In genomic region chr2:27428213-27428977, GRCh38 we compare ENCODE assay signal across 1 cellular context.
TF ChIP-seq lines count a peak whose summit lies in the region.

Gene NRBP1 (plus strand): TSS chr2:27428631. CDS start chr2:27433274, 4,643 bp downstream.

TF ChIP-seq in K562, 482 proteins besides CTCF, POLR2A, EP300 and RAD21 (continued from another document and continues in another):
- TF ChIP-seq, protein P1, sequence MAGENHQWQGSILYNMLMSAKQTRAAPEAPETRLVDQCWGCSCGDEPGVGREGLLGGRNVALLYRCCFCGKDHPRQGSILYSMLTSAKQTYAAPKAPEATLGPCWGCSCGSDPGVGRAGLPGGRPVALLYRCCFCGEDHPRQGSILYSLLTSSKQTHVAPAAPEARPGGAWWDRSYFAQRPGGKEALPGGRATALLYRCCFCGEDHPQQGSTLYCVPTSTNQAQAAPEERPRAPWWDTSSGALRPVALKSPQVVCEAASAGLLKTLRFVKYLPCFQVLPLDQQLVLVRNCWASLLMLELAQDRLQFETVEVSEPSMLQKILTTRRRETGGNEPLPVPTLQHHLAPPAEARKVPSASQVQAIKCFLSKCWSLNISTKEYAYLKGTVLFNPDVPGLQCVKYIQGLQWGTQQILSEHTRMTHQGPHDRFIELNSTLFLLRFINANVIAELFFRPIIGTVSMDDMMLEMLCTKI (IDR thresholded peaks at IDR 0.05; ENCODE audit: partially characterized antibody) = no peak
- TF ChIP-seq BRF1 (IDR thresholded peaks at IDR 0.05; ENCODE audit: borderline replicate concordance, extremely low read depth, insufficient read length) = no peak
- no peak for TF ChIP-seq E2F8 (IDR thresholded peaks at IDR 0.05; ENCODE audit: low read depth, partially characterized antibody)
- TF ChIP-seq, protein P2, sequence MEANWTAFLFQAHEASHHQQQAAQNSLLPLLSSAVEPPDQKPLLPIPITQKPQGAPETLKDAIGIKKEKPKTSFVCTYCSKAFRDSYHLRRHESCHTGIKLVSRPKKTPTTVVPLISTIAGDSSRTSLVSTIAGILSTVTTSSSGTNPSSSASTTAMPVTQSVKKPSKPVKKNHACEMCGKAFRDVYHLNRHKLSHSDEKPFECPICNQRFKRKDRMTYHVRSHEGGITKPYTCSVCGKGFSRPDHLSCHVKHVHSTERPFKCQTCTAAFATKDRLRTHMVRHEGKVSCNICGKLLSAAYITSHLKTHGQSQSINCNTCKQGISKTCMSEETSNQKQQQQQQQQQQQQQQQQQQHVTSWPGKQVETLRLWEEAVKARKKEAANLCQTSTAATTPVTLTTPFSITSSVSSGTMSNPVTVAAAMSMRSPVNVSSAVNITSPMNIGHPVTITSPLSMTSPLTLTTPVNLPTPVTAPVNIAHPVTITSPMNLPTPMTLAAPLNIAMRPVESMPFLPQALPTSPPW (CRISPR knock-in tag; IDR thresholded peaks at IDR 0.05) = peak; percentile 83
- peak; percentile 63; the same call in 1 of the 2 replicates for TF ChIP-seq ZNF764 (CRISPR knock-in tag; IDR thresholded peaks at IDR 0.05; ENCODE audit: low read depth)
- no peak for TF ChIP-seq NR2F6 (CRISPR knock-in tag; IDR thresholded peaks at IDR 0.05)
- TF ChIP-seq, protein P3, sequence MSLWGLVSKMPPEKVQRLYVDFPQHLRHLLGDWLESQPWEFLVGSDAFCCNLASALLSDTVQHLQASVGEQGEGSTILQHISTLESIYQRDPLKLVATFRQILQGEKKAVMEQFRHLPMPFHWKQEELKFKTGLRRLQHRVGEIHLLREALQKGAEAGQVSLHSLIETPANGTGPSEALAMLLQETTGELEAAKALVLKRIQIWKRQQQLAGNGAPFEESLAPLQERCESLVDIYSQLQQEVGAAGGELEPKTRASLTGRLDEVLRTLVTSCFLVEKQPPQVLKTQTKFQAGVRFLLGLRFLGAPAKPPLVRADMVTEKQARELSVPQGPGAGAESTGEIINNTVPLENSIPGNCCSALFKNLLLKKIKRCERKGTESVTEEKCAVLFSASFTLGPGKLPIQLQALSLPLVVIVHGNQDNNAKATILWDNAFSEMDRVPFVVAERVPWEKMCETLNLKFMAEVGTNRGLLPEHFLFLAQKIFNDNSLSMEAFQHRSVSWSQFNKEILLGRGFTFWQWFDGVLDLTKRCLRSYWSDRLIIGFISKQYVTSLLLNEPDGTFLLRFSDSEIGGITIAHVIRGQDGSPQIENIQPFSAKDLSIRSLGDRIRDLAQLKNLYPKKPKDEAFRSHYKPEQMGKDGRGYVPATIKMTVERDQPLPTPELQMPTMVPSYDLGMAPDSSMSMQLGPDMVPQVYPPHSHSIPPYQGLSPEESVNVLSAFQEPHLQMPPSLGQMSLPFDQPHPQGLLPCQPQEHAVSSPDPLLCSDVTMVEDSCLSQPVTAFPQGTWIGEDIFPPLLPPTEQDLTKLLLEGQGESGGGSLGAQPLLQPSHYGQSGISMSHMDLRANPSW (CRISPR knock-in tag; IDR thresholded peaks at IDR 0.05) = peak; percentile 91; the same call in 1 of the 2 replicates
- peak; percentile 45; the same call in 1 of the 2 replicates for TF ChIP-seq FOXJ2 (tag; IDR thresholded peaks at IDR 0.05)
- 0 out of 2 replicates have a peak, but pooled peaks have one; percentile 59 for TF ChIP-seq THRB (CRISPR knock-in tag; conservative IDR thresholded peaks at IDR 0.05)
- TF ChIP-seq KDM1A (IDR thresholded peaks at IDR 0.05) = no peak
- peak; percentile 35 for TF ChIP-seq NFIC (IDR thresholded peaks at IDR 0.05)
- peak; percentile 28; the same call in 1 of the 2 replicates for TF ChIP-seq SMAD4 (CRISPR knock-in tag; conservative IDR thresholded peaks at IDR 0.05)
- 0 out of 2 replicates have a peak, but pooled peaks have one; percentile 27 for TF ChIP-seq ERF (CRISPR knock-in tag; IDR thresholded peaks at IDR 0.05)
- TF ChIP-seq ZBTB17 (CRISPR knock-in tag; IDR thresholded peaks at IDR 0.05) = peak; percentile 57; the same call in 1 of the 2 replicates
- TF ChIP-seq THAP12 (CRISPR knock-in tag; IDR thresholded peaks at IDR 0.05) = peak; percentile 84
- TF ChIP-seq SUPT5H (IDR thresholded peaks at IDR 0.05) = peak; percentile 91
- TF ChIP-seq PKNOX1 (IDR thresholded peaks at IDR 0.05) = 0 out of 2 replicates have a peak, but pooled peaks have one; percentile 16
- TF ChIP-seq POLR2G (IDR thresholded peaks at IDR 0.05; ENCODE audit: low read depth, low read length) = peak; percentile 97
- TF ChIP-seq PRMT5 (CRISPR knock-in tag; IDR thresholded peaks at IDR 0.05) = 0 out of 2 replicates have a peak, but pooled peaks have one; percentile 72
- peak; percentile 88 for TF ChIP-seq CCNT2 (IDR thresholded peaks at IDR 0.05; ENCODE audit: borderline replicate concordance, extremely low read depth, insufficient read length, low read depth, low read length)
- TF ChIP-seq TAF7 (tag; IDR thresholded peaks at IDR 0.05) = peak; percentile 34
- 0 out of 2 replicates have a peak, but pooled peaks have one; percentile 28 for TF ChIP-seq NCOA1 (IDR thresholded peaks at IDR 0.05; ENCODE audit: low read depth)
- TF ChIP-seq ZNF12 (CRISPR knock-in tag; IDR thresholded peaks at IDR 0.05) = no peak
- TF ChIP-seq CEBPZ (IDR thresholded peaks at IDR 0.05; ENCODE audit: borderline replicate concordance, low read depth, low read length) = no peak
- TF ChIP-seq GABPB1 (CRISPR knock-in tag; IDR thresholded peaks at IDR 0.05) = peak; percentile 78; the same call in 1 of the 2 replicates
- TF ChIP-seq FOXK1 (CRISPR knock-in tag; IDR thresholded peaks at IDR 0.05; ENCODE audit: borderline replicate concordance) = no peak
- 0 out of 2 replicates have a peak, but pooled peaks have one; percentile 41 for TF ChIP-seq SNIP1 (IDR thresholded peaks at IDR 0.05; ENCODE audit: low read depth)
- TF ChIP-seq HNRNPL (IDR thresholded peaks at IDR 0.05; ENCODE audit: low read depth, low read length) = 0 out of 2 replicates have a peak, but pooled peaks have one; percentile 5
- peak in 1 of 2 experiments; percentile 58; a peak in 3 of 4 replicates for TF ChIP-seq MNT (conservative IDR thresholded peaks at IDR 0.05)
- TF ChIP-seq SAFB (IDR thresholded peaks at IDR 0.05; ENCODE audit: borderline replicate concordance, low read depth, low read length) = no peak
- TF ChIP-seq ZNF57 (CRISPR knock-in tag; IDR thresholded peaks at IDR 0.05) = no peak
- peak; percentile 60 for TF ChIP-seq FIP1L1 (IDR thresholded peaks at IDR 0.05; ENCODE audit: low read depth, low read length, poor library complexity, severe bottlenecking)
- peak; percentile 55 for TF ChIP-seq PHF20 (IDR thresholded peaks at IDR 0.05; ENCODE audit: partially characterized antibody)
